Comparison of ENCODE assay signal across 21 cellular contexts in genomic region chr16:81615833-81616232, GRCh38.
DNase-seq lines count a peak whose midpoint lies in the region; ATAC-seq and TF ChIP-seq lines count a peak whose summit lies in the region.
"Had no signal": no experiment of that assay in that cellular context is flagged by ENCODE, and none has a peak within 500 bp of the region (broad histone marks: within the 10 kb centered on the region; RNA-seq: fewer than 3 reads in every experiment).

No MANE protein-coding gene starts in this region.

- POLR2A ChIA-PET in activated naive CD8-positive, alpha-beta T cell treated with anti-CD3 and anti-CD28 coated beads, Interleukin-2, amount 10 ng/mL, durations not matched to agents 7 days and 5 days (lab: Charles Lee): interaction anchor here (1.3 kb wide), 1 partner anchor 146 kb away, joined by 3 read pairs; no protein-coding TSS in a partner anchor

- H3K9me3 ChIP-seq in SU-DHL-6 (ENCODE audit: insufficient read depth, low read length) (no peaks in the 10 kb centered on the region), vagina (no peaks in the 10 kb centered on the region), left ventricle myocardium inferior (replicated peaks) (no peaks in the 10 kb centered on the region)
- H3K9me3 ChIP-seq: body of pancreas, esophagus muscularis mucosa, tibial artery had no signal

- no peaks in the 10 kb centered on the region for H3F3A ChIP-seq in SU-DHL-6 (ENCODE audit: insufficient read depth)

- H3K27me3 ChIP-seq in SU-DHL-6 (ENCODE audit: low read length) (no peaks in the 10 kb centered on the region), vagina (no peaks in the 10 kb centered on the region), left ventricle myocardium inferior (ENCODE audit: low read depth) (no peaks in the 10 kb centered on the region)
- H3K27me3 ChIP-seq: body of pancreas, esophagus muscularis mucosa, tibial artery had no signal

- H2AFZ ChIP-seq in SU-DHL-6 (ENCODE audit: low read depth, low read length, severe bottlenecking): no peak overlapping the region

- H3K36me3 ChIP-seq in SU-DHL-6 (ENCODE audit: low read length): no peaks in the 10 kb centered on the region
- H3K36me3 ChIP-seq in vagina: no peaks in the 10 kb centered on the region
- H3K36me3 ChIP-seq in left ventricle myocardium inferior: peaks cover 8% of the 10 kb centered on the region
- H3K36me3 ChIP-seq: tibial artery had no signal

- TF ChIP-seq POLR2A in vagina (IDR thresholded peaks at IDR 0.05): no peak

- TF ChIP-seq CTCF in SU-DHL-6 (IDR thresholded peaks at IDR 0.05; ENCODE audit: insufficient read depth, low read length, poor library complexity, severe bottlenecking) (no peak), vagina (IDR thresholded peaks at IDR 0.05) (no peak), foreskin fibroblast (IDR thresholded peaks at IDR 0.05; ENCODE audit: low read depth, low read length) (no peak), left ventricle myocardium inferior (IDR thresholded peaks at IDR 0.05; ENCODE audit: borderline replicate concordance) (no peak)

- no peak for DNase-seq in activated naive CD8-positive, alpha-beta T cell treated with anti-CD3 and anti-CD28 coated beads, Interleukin-2, amount 10 ng/mL, durations not matched to agents 7 days and 5 days
- DNase-seq in activated naive CD8-positive, alpha-beta T cell treated with anti-CD3 and anti-CD28 coated beads for 36 hours: no peak
- DNase-seq in memory B cell (ENCODE audit: low spot score in 2 of 2) (no peak), vagina (ENCODE audit: extremely low spot score in 2 of 2) (no peak), foreskin fibroblast (no peak), left ventricle myocardium inferior (no peak)
- DNase-seq: COR-L47; effector CD8-positive, alpha-beta T cell; NCI-H1417; NCI-H510A treated with DMSO at 0.1 percent for 48 hours; Right ventricle myocardium superior; tibial artery had no signal

- H3K27ac Mint-ChIP-seq in activated naive CD8-positive, alpha-beta T cell treated with anti-CD3 and anti-CD28 coated beads, Interleukin-2, amount 10 ng/mL, durations not matched to agents 7 days and 5 days: peak overlapping the region; percentile 85
- H3K27ac Mint-ChIP-seq in activated naive CD8-positive, alpha-beta T cell treated with anti-CD3 and anti-CD28 coated beads for 36 hours: no peak overlapping the region
- peak overlapping the region; percentile 84 for H3K27ac Mint-ChIP-seq in memory B cell
- H3K27ac Mint-ChIP-seq: natural killer cell; stimulated activated naive B cell treated with anti-CD40 and anti-IgM and Interleukin-4, amounts not matched to agents 10 μg/mL and 1 μg/mL and 100 μg/mL, for 72 hours had no signal

- H3K9me3 Mint-ChIP-seq in activated naive CD8-positive, alpha-beta T cell treated with anti-CD3 and anti-CD28 coated beads, Interleukin-2, amount 10 ng/mL, durations not matched to agents 7 days and 5 days: no peaks in the 10 kb centered on the region
- H3K9me3 Mint-ChIP-seq in activated naive CD8-positive, alpha-beta T cell treated with anti-CD3 and anti-CD28 coated beads for 36 hours: no peaks in the 10 kb centered on the region
- H3K9me3 Mint-ChIP-seq in memory B cell: no peaks in the 10 kb centered on the region
- H3K9me3 Mint-ChIP-seq: natural killer cell; stimulated activated naive B cell treated with anti-CD40 and anti-IgM and Interleukin-4, amounts not matched to agents 10 μg/mL and 1 μg/mL and 100 μg/mL, for 72 hours; T-cell had no signal

- H3K4me1 ChIP-seq in vagina (peaks cover 85% of the 10 kb centered on the region), left ventricle myocardium inferior (peaks cover 52% of the 10 kb centered on the region)
- H3K4me1 ChIP-seq: body of pancreas had no signal

- intact Hi-C loops in vagina (cut with DNase I) (loop anchor here (10.0 kb wide), 1 partner anchor 211 kb away; no protein-coding TSS in a partner anchor), left ventricle myocardium inferior (cut with micrococcal nuclease) (no loop called here)

- no peaks in the 10 kb centered on the region for H3K9me2 ChIP-seq in SU-DHL-6 (replicated peaks; ENCODE audit: insufficient read depth, low read length)

- H3K4me3 Mint-ChIP-seq in activated naive CD8-positive, alpha-beta T cell treated with anti-CD3 and anti-CD28 coated beads, Interleukin-2, amount 10 ng/mL, durations not matched to agents 7 days and 5 days: peak overlapping the region; percentile 59
- no peak overlapping the region for H3K4me3 Mint-ChIP-seq in activated naive CD8-positive, alpha-beta T cell treated with anti-CD3 and anti-CD28 coated beads for 36 hours
- no peak overlapping the region for H3K4me3 Mint-ChIP-seq in memory B cell
- H3K4me3 Mint-ChIP-seq: stimulated activated naive B cell treated with anti-CD40 and anti-IgM and Interleukin-4, amounts not matched to agents 10 μg/mL and 1 μg/mL and 100 μg/mL, for 72 hours had no signal

- H3K27me3 Mint-ChIP-seq in activated naive CD8-positive, alpha-beta T cell treated with anti-CD3 and anti-CD28 coated beads, Interleukin-2, amount 10 ng/mL, durations not matched to agents 7 days and 5 days: no peaks in the 10 kb centered on the region
- no peaks in the 10 kb centered on the region for H3K27me3 Mint-ChIP-seq in activated naive CD8-positive, alpha-beta T cell treated with anti-CD3 and anti-CD28 coated beads for 36 hours
- no peaks in the 10 kb centered on the region for H3K27me3 Mint-ChIP-seq in memory B cell
- H3K27me3 Mint-ChIP-seq: activated naive CD8-positive, alpha-beta T cell; stimulated activated naive B cell treated with anti-CD40 and anti-IgM and Interleukin-4, amounts not matched to agents 10 μg/mL and 1 μg/mL and 100 μg/mL, for 72 hours; T-cell had no signal

- no peaks in the 10 kb centered on the region; the same call in 1 of the 2 replicates for H4K20me1 ChIP-seq in SU-DHL-6 (ENCODE audit: low read depth, low read length)

- H3K27ac ChIP-seq in SU-DHL-6 (ENCODE audit: low read depth, low read length) (peak overlapping the region; percentile 66; the same call in 1 of the 2 replicates), vagina (peak overlapping the region; percentile 77), left ventricle myocardium inferior (replicated peaks) (no peak overlapping the region)
- H3K27ac ChIP-seq: tibial artery had no signal

- peaks cover 12% of the 10 kb centered on the region for H3K4me1 Mint-ChIP-seq in activated naive CD8-positive, alpha-beta T cell treated with anti-CD3 and anti-CD28 coated beads, Interleukin-2, amount 10 ng/mL, durations not matched to agents 7 days and 5 days
- H3K4me1 Mint-ChIP-seq in activated naive CD8-positive, alpha-beta T cell treated with anti-CD3 and anti-CD28 coated beads for 36 hours: peaks cover 9% of the 10 kb centered on the region
- H3K4me1 Mint-ChIP-seq in memory B cell: peaks cover 9% of the 10 kb centered on the region

- no peak for ATAC-seq in activated naive CD8-positive, alpha-beta T cell treated with anti-CD3 and anti-CD28 coated beads, Interleukin-2, amount 10 ng/mL, durations not matched to agents 7 days and 5 days (ENCODE audit: low read depth)
- ATAC-seq in memory B cell (ENCODE audit: low read depth) (no peak), HG02623 (IDR thresholded peaks at IDR 0.05; ENCODE audit: unreplicated experiment) (no peak)
- ATAC-seq: body of pancreas, HepG2 had no signal

- no peaks in the 10 kb centered on the region for H3K79me2 ChIP-seq in SU-DHL-6 (ENCODE audit: insufficient read depth, low read length)

- H3K9ac ChIP-seq in SU-DHL-6 (ENCODE audit: low read length): no peak overlapping the region

- peaks cover 12% of the 10 kb centered on the region for H3K36me3 Mint-ChIP-seq in activated naive CD8-positive, alpha-beta T cell treated with anti-CD3 and anti-CD28 coated beads, Interleukin-2, amount 10 ng/mL, durations not matched to agents 7 days and 5 days
- H3K36me3 Mint-ChIP-seq in activated naive CD8-positive, alpha-beta T cell treated with anti-CD3 and anti-CD28 coated beads for 36 hours: no peaks in the 10 kb centered on the region
- peaks cover 7% of the 10 kb centered on the region for H3K36me3 Mint-ChIP-seq in memory B cell
- H3K36me3 Mint-ChIP-seq: activated naive CD8-positive, alpha-beta T cell; natural killer cell had no signal

- H3K4me3 ChIP-seq in SU-DHL-6 (ENCODE audit: insufficient read depth, low read length, poor library complexity, severe bottlenecking): no peak overlapping the region
- no peak overlapping the region for H3K4me3 ChIP-seq in vagina
- H3K4me3 ChIP-seq in foreskin fibroblast (ENCODE audit: low read depth in 1 of 2, low read length in 2 of 2): no peak overlapping the region
- no peak overlapping the region for H3K4me3 ChIP-seq in left ventricle myocardium inferior
- H3K4me3 ChIP-seq: body of pancreas, esophagus muscularis mucosa, tibial artery had no signal

- peak overlapping the region; percentile 42 for H3K4me2 ChIP-seq in SU-DHL-6 (ENCODE audit: low read depth, low read length, poor library complexity, severe bottlenecking)
